In genomic region chr1:194717941-194718340, GRCh38 we compare ENCODE assay signal across 17 cellular contexts.
A peak's percentile ranks its signal among the peaks of the same experiment; 100 is the strongest.
DNase-seq lines count a peak whose midpoint lies in the region; ATAC-seq and TF ChIP-seq lines count a peak whose summit lies in the region.
"Had no signal": no experiment of that assay in that cellular context is flagged by ENCODE, and none has a peak within 500 bp of the region (broad histone marks: within the 10 kb centered on the region; RNA-seq: fewer than 3 reads in every experiment).

No MANE protein-coding gene starts in this region.

- H3K36me3 ChIP-seq in BJ (ENCODE audit: control insufficient read depth, insufficient read depth, low read length), result no peaks in the 10 kb centered on the region
- no peaks in the 10 kb centered on the region for H3K36me3 ChIP-seq in GM23338 (ENCODE audit: insufficient read depth)
- no peaks in the 10 kb centered on the region for H3K36me3 ChIP-seq in fibroblast of lung (ENCODE audit: control insufficient read depth, insufficient read depth, low read length)
- H3K36me3 ChIP-seq: HAP-1 had no signal

- no peak overlapping the region for H3K4me3 ChIP-seq in BJ (ENCODE audit: low read depth, low read length)
- H3K4me3 ChIP-seq in GM23338, result no peak overlapping the region
- H3K4me3 ChIP-seq in fibroblast of lung (replicated peaks in 1 of 4; ENCODE audit: control extremely low read depth in 1 of 4, insufficient read depth in 1 of 4, low read depth in 3 of 4, low read length in 4 of 4), result no peak overlapping the region
- H3K4me3 ChIP-seq: GM23248, HAP-1 had no signal

- H3K4me1 Mint-ChIP-seq in GM23338, result no peaks in the 10 kb centered on the region
- no peaks in the 10 kb centered on the region for H3K4me1 Mint-ChIP-seq in activated T-helper 1 cell treated with anti-CD3 and anti-CD28 coated beads, Interleukin-12 subunit alpha, Interleukin-12 subunit beta, Interleukin-2, Interleukin-4 antibody, amounts not matched to agents 30 ng/mL and 10 ng/mL and 1 ng/mL, durations not matched to agents 14 hours and 24 hours and 36 hours (ENCODE audit: low read depth)
- H3K4me1 Mint-ChIP-seq: B cell had no signal

- no peak overlapping the region for H3K4me3 Mint-ChIP-seq in GM23338
- no peak overlapping the region for H3K4me3 Mint-ChIP-seq in activated T-helper 1 cell treated with anti-CD3 and anti-CD28 coated beads, Interleukin-12 subunit alpha, Interleukin-12 subunit beta, Interleukin-2, Interleukin-4 antibody, amounts not matched to agents 30 ng/mL and 10 ng/mL and 1 ng/mL, durations not matched to agents 14 hours and 24 hours and 36 hours
- H3K4me3 Mint-ChIP-seq: B cell had no signal

- no peaks in the 10 kb centered on the region for H3K4me1 ChIP-seq in GM23338 (ENCODE audit: insufficient read depth)
- no peaks in the 10 kb centered on the region for H3K4me1 ChIP-seq in fibroblast of lung (ENCODE audit: control insufficient read depth, extremely low read depth, insufficient read depth, low read length)
- H3K4me1 ChIP-seq: HAP-1 had no signal

- CTCF ChIA-PET in BJ (lab: Yijun Ruan, JAX), result no interaction called here

- intact Hi-C loops in activated T-helper 1 cell treated with anti-CD3 and anti-CD28 coated beads, Interleukin-12 subunit alpha, Interleukin-12 subunit beta, Interleukin-2, Interleukin-4 antibody, amounts not matched to agents 30 ng/mL and 10 ng/mL and 1 ng/mL, durations not matched to agents 14 hours and 24 hours and 36 hours (cut with micrococcal nuclease), result no loop called here

- peak; percentile 9 for DNase-seq in BJ (ENCODE audit: low read depth)
- no peak for DNase-seq in GM23338 (ENCODE audit: low spot score)
- DNase-seq in fibroblast of lung (ENCODE audit: low read depth in 2 of 2), result peak; percentile 31 to 65
- DNase-seq in activated T-helper 1 cell treated with anti-CD3 and anti-CD28 coated beads, Interleukin-12 subunit alpha, Interleukin-12 subunit beta, Interleukin-2, Interleukin-4 antibody, amounts not matched to agents 30 ng/mL and 10 ng/mL and 1 ng/mL, durations not matched to agents 14 hours and 24 hours and 36 hours (ENCODE audit: low spot score), result no peak
- no peak for DNase-seq in DMS53 (lab: John Stamatoyannopoulos, UW)
- DNase-seq in D341Med (ENCODE audit: low spot score), result no peak
- DNase-seq: DMS79 treated with DMSO at 0.1 percent for 48 hours, GM23248, NCI-H1417, NCI-H187, NCI-H510A, NCI-H748 treated with DMSO at 0.1 percent for 48 hours had no signal

- H3K27me3 Mint-ChIP-seq in GM23338 (ENCODE audit: insufficient read depth, low read depth, poor library complexity), result no peaks in the 10 kb centered on the region
- no peaks in the 10 kb centered on the region for H3K27me3 Mint-ChIP-seq in activated T-helper 1 cell treated with anti-CD3 and anti-CD28 coated beads, Interleukin-12 subunit alpha, Interleukin-12 subunit beta, Interleukin-2, Interleukin-4 antibody, amounts not matched to agents 30 ng/mL and 10 ng/mL and 1 ng/mL, durations not matched to agents 14 hours and 24 hours and 36 hours (ENCODE audit: insufficient read depth)
- H3K27me3 Mint-ChIP-seq: B cell had no signal

- no peaks in the 10 kb centered on the region for H3K36me3 Mint-ChIP-seq in GM23338 (ENCODE audit: low read depth)
- no peaks in the 10 kb centered on the region for H3K36me3 Mint-ChIP-seq in activated T-helper 1 cell treated with anti-CD3 and anti-CD28 coated beads, Interleukin-12 subunit alpha, Interleukin-12 subunit beta, Interleukin-2, Interleukin-4 antibody, amounts not matched to agents 30 ng/mL and 10 ng/mL and 1 ng/mL, durations not matched to agents 14 hours and 24 hours and 36 hours (ENCODE audit: low read depth)

- TF ChIP-seq CTCF in BJ (IDR thresholded peaks at IDR 0.05; ENCODE audit: insufficient read depth, low read depth, low read length) (no peak), GM23338 (conservative IDR thresholded peaks at IDR 0.05; ENCODE audit: low read depth in 2 of 2) (no peak), fibroblast of lung (conservative IDR thresholded peaks at IDR 0.05 in 1 of 2, IDR thresholded peaks at IDR 0.05 in 1 of 2; ENCODE audit: low read depth in 1 of 2, low read length in 2 of 2) (no peak)

- H3K9ac ChIP-seq in fibroblast of lung (ENCODE audit: insufficient read depth, low read length), result no peak overlapping the region
- H3K9ac ChIP-seq: GM23248 had no signal

- H3K9me3 ChIP-seq in fibroblast of lung (ENCODE audit: control insufficient read depth, insufficient read depth, low read depth, low read length), result no peaks in the 10 kb centered on the region
- H3K9me3 ChIP-seq: HAP-1 had no signal

- H3K27me3 ChIP-seq in BJ (ENCODE audit: control insufficient read depth, insufficient read depth, low read length) (no peaks in the 10 kb centered on the region), GM23338 (ENCODE audit: insufficient read depth) (no peaks in the 10 kb centered on the region), fibroblast of lung (ENCODE audit: control insufficient read depth, insufficient read depth, low read length) (no peaks in the 10 kb centered on the region)

- H3F3A ChIP-seq in GM23338 (replicated peaks; ENCODE audit: low read depth), result no peaks in the 10 kb centered on the region

- POLR2A ChIA-PET in BJ (lab: Charles Lee), result no interaction called here

- H2AFZ ChIP-seq in GM23338, result no peak overlapping the region
- H2AFZ ChIP-seq in fibroblast of lung (ENCODE audit: low read length), result no peak overlapping the region
- H2AFZ ChIP-seq: GM23248 had no signal

- H4K20me1 ChIP-seq in GM23338 (replicated peaks; ENCODE audit: insufficient read depth) (no peaks in the 10 kb centered on the region), fibroblast of lung (ENCODE audit: control insufficient read depth, extremely low read depth, insufficient read depth, low read length) (no peaks in the 10 kb centered on the region)

- H3K9me2 ChIP-seq in GM23338 (ENCODE audit: insufficient read depth), result no peaks in the 10 kb centered on the region

- no peak for ATAC-seq in GM23338
- peak; percentile 90 for ATAC-seq in SK-N-SH treated with all-trans-retinoic acid at 6 μM for 48 hours
- ATAC-seq in GM21786 (IDR thresholded peaks at IDR 0.05; ENCODE audit: unreplicated experiment), result no peak
- ATAC-seq: Panc1 had no signal

- H3K27ac Mint-ChIP-seq in GM23338, result peak overlapping the region; percentile 67; the same call in 1 of the 2 replicates
- no peak overlapping the region for H3K27ac Mint-ChIP-seq in activated T-helper 1 cell treated with anti-CD3 and anti-CD28 coated beads, Interleukin-12 subunit alpha, Interleukin-12 subunit beta, Interleukin-2, Interleukin-4 antibody, amounts not matched to agents 30 ng/mL and 10 ng/mL and 1 ng/mL, durations not matched to agents 14 hours and 24 hours and 36 hours
- H3K27ac Mint-ChIP-seq: B cell had no signal

- H3K9me3 Mint-ChIP-seq in GM23338, result no peaks in the 10 kb centered on the region
- H3K9me3 Mint-ChIP-seq in activated T-helper 1 cell treated with anti-CD3 and anti-CD28 coated beads, Interleukin-12 subunit alpha, Interleukin-12 subunit beta, Interleukin-2, Interleukin-4 antibody, amounts not matched to agents 30 ng/mL and 10 ng/mL and 1 ng/mL, durations not matched to agents 14 hours and 24 hours and 36 hours, result no peaks in the 10 kb centered on the region

- H3K27ac ChIP-seq in GM23338 (ENCODE audit: low read depth) (no peak overlapping the region), fibroblast of lung (ENCODE audit: insufficient read depth, low read length) (no peak overlapping the region)
- H3K27ac ChIP-seq: GM23248 had no signal

- no peaks in the 10 kb centered on the region for H3K79me2 ChIP-seq in GM23338 (replicated peaks; ENCODE audit: insufficient read depth)
- no peaks in the 10 kb centered on the region for H3K79me2 ChIP-seq in fibroblast of lung (ENCODE audit: control insufficient read depth, insufficient read depth, low read length)

- H3K4me2 ChIP-seq in GM23338 (no peak overlapping the region), fibroblast of lung (ENCODE audit: extremely low read depth, insufficient read depth, low read length) (no peak overlapping the region)

TF ChIP-seq in GM23338, 12 proteins besides CTCF, POLR2A, EP300 and RAD21 (continues in another document):
- no peak for TF ChIP-seq CREB1 (CRISPR knock-in tag; IDR thresholded peaks at IDR 0.05; ENCODE audit: low read depth)
- no peak for TF ChIP-seq ZNF331 (CRISPR knock-in tag; IDR thresholded peaks at IDR 0.05; ENCODE audit: low read depth)
- no peak for TF ChIP-seq JUNB (IDR thresholded peaks at IDR 0.05; ENCODE audit: unreplicated experiment)
- TF ChIP-seq EZH2phosphoT487 (IDR thresholded peaks at IDR 0.05; ENCODE audit: unreplicated experiment), result no peak
- TF ChIP-seq ETS1 (IDR thresholded peaks at IDR 0.05), result no peak
- no peak for TF ChIP-seq STAT1 (IDR thresholded peaks at IDR 0.05; ENCODE audit: unreplicated experiment)
- TF ChIP-seq POLR2AphosphoS5 (IDR thresholded peaks at IDR 0.05; ENCODE audit: low read depth), result no peak

TF ChIP-seq in SK-N-SH treated with all-trans-retinoic acid at 6 μM for 48 hours, 23 proteins besides CTCF, POLR2A, EP300 and RAD21:
- TF ChIP-seq TCF4 (CRISPR knock-in tag; IDR thresholded peaks at IDR 0.05; ENCODE audit: borderline replicate concordance) (no peak), ZNF565 (CRISPR knock-in tag; conservative IDR thresholded peaks at IDR 0.05; ENCODE audit: low read depth) (no peak), ZC3H10 (CRISPR knock-in tag; IDR thresholded peaks at IDR 0.05) (no peak), TOX (CRISPR knock-in tag; IDR thresholded peaks at IDR 0.05; ENCODE audit: borderline replicate concordance) (peak; percentile 65)

Comparison
In these comparisons a context has a peak if more than half of its experiments do, and no peak if none do; other contexts are left out.
1. DNase-seq: peak in BJ (single experiment) and fibroblast of lung (2 of 2); none in GM23338 (single experiment), activated T-helper 1 cell treated with anti-CD3 and anti-CD28 coated beads, Interleukin-12 subunit alpha, Interleukin-12 subunit beta, Interleukin-2, Interleukin-4 antibody, amounts not matched to agents 30 ng/mL and 10 ng/mL and 1 ng/mL, durations not matched to agents 14 hours and 24 hours and 36 hours (single experiment), DMS53 (single experiment) and D341Med (single experiment).